ENCODE assay signal across 8 cellular contexts in genomic region chr10:63977329-63977923, GRCh38.
DNase-seq lines count a peak whose midpoint lies in the region; ATAC-seq and TF ChIP-seq lines count a peak whose summit lies in the region.

No MANE protein-coding gene starts in this region.

- no peaks in the 10 kb centered on the region for H3K27me3 ChIP-seq in aorta (ENCODE audit: control insufficient read depth in 1 of 2, insufficient read depth in 2 of 2, low read length in 1 of 2)

- H3K9me2 ChIP-seq in OCI-LY7 (ENCODE audit: insufficient read depth, low read length) = no peaks in the 10 kb centered on the region

- peaks cover 4% of the 10 kb centered on the region for H3K36me3 Mint-ChIP-seq in endothelial cell (ENCODE audit: low read depth, unreplicated experiment)

- H3K79me2 ChIP-seq in OCI-LY7 (ENCODE audit: insufficient read depth, low read depth, low read length) = no peaks in the 10 kb centered on the region

- H3K36me3 ChIP-seq in OCI-LY7 (ENCODE audit: insufficient read depth, low read length) (no peaks in the 10 kb centered on the region), mucosa of descending colon (ENCODE audit: low read depth) (no peaks in the 10 kb centered on the region), aorta (ENCODE audit: control insufficient read depth in 1 of 2, insufficient read depth in 2 of 2, low read length in 1 of 2) (no peaks in the 10 kb centered on the region)

- H3K27me3 Mint-ChIP-seq in endothelial cell (ENCODE audit: unreplicated experiment) = peaks cover 15% of the 10 kb centered on the region

- POLR2A ChIA-PET in OCI-LY7 (lab: Charles Lee) = no interaction called here

- H2AFZ ChIP-seq in OCI-LY7 (ENCODE audit: low read length) = peak overlapping the region; percentile 47

- ATAC-seq in GM18868 (IDR thresholded peaks at IDR 0.05; ENCODE audit: unreplicated experiment) (peak; percentile 58), HG03066 (IDR thresholded peaks at IDR 0.05; ENCODE audit: low read depth, unreplicated experiment) (peak; percentile 55), mucosa of descending colon (peak; percentile 69), aorta (ENCODE audit: low FRiP score) (no peak)

- TF ChIP-seq CTCF in OCI-LY7 (conservative IDR thresholded peaks at IDR 0.05; ENCODE audit: low read length) (peak; percentile 84), endothelial cell (IDR thresholded peaks at IDR 0.05; ENCODE audit: unreplicated experiment) (peak; percentile 41), mucosa of descending colon (IDR thresholded peaks at IDR 0.05) (peak; percentile 24)

- no TSS peak for BruUV-seq in OCI-LY7 (replicated peaks; lab: Mats Ljungman, UMichigan)

- H3K27ac ChIP-seq in OCI-LY7 (ENCODE audit: low read depth, low read length, poor library complexity, severe bottlenecking) = no peak overlapping the region
- no peak overlapping the region for H3K27ac ChIP-seq in aorta (ENCODE audit: low read depth in 1 of 2, low read length in 2 of 2)

- no peak overlapping the region for H3K4me2 ChIP-seq in OCI-LY7 (ENCODE audit: low read length)

- CTCF ChIA-PET in OCI-LY7 (lab: Charles Lee; ENCODE audit: unreplicated experiment) = interaction anchor here (0.7 to 1.3 kb wide), 2 partner anchors 18 to 110 kb away, joined by 3 read pairs; no protein-coding TSS in a partner anchor

- DNase-seq in D341Med (ENCODE audit: low spot score) (peak; percentile 48), OCI-LY7 (ENCODE audit: low spot score) (peak; percentile 42), endothelial cell (ENCODE audit: low spot score) (peak; percentile 60), mucosa of descending colon (peak in 1 of 3 donors; percentile 46), cortex of kidney (lab: John Stamatoyannopoulos, UW) (no peak), aorta (no peak)

- H3K9me3 ChIP-seq in OCI-LY7 (ENCODE audit: low read length) = no peaks in the 10 kb centered on the region
- H3K9me3 ChIP-seq in mucosa of descending colon = no peaks in the 10 kb centered on the region
- no peaks in the 10 kb centered on the region for H3K9me3 ChIP-seq in aorta (ENCODE audit: control insufficient read depth, low read length)

- H3K27ac Mint-ChIP-seq in endothelial cell (ENCODE audit: unreplicated experiment) = no peak overlapping the region

- no peak overlapping the region for H3K4me3 ChIP-seq in OCI-LY7 (ENCODE audit: low read depth, low read length, poor library complexity, severe bottlenecking)
- no peak overlapping the region for H3K4me3 ChIP-seq in mucosa of descending colon
- H3K4me3 ChIP-seq in aorta (ENCODE audit: low read length in 2 of 2) = no peak overlapping the region

- intact Hi-C loops in OCI-LY7 (cut with micrococcal nuclease; ENCODE audit: unreplicated experiment) (loop anchor here (2.0 kb wide), 1 partner anchor 111 kb away; no protein-coding TSS in a partner anchor), mucosa of descending colon (cut with DNase I, micrococcal nuclease) (no loop called here), aorta (cut with DNase I) (no loop called here)

- H4K20me1 ChIP-seq in OCI-LY7 (ENCODE audit: insufficient read depth, low read length) = no peaks in the 10 kb centered on the region

- no peaks in the 10 kb centered on the region for H3K9me3 Mint-ChIP-seq in endothelial cell (ENCODE audit: unreplicated experiment)

- WGBS in aorta, 2 donors = 19 to 24% methylated on average over 1 of the region's 1 CpG

- no peaks in the 10 kb centered on the region for H3K4me1 ChIP-seq in OCI-LY7 (ENCODE audit: insufficient read depth, low read length, poor library complexity, severe bottlenecking)
- H3K4me1 ChIP-seq in mucosa of descending colon (ENCODE audit: low read depth) = no peaks in the 10 kb centered on the region
- no peaks in the 10 kb centered on the region for H3K4me1 ChIP-seq in aorta (ENCODE audit: control insufficient read depth in 1 of 2, insufficient read depth in 2 of 2, low read length in 2 of 2)

- H3K4me3 Mint-ChIP-seq in endothelial cell (ENCODE audit: unreplicated experiment) = no peak overlapping the region

- H3K4me1 Mint-ChIP-seq in endothelial cell (ENCODE audit: unreplicated experiment) = peaks cover 6% of the 10 kb centered on the region

Comparison
In these comparisons a context has a peak if more than half of its experiments do, and no peak if none do; other contexts are left out.
1. DNase-seq: peak in D341Med (single experiment), OCI-LY7 (single experiment) and endothelial cell (single experiment); none in cortex of kidney (single experiment) and aorta (0 of 2).
2. CTCF ChIP-seq: peak in every context shown above with its lines; median percentile 84 in OCI-LY7; 41 in endothelial cell; 24 in mucosa of descending colon.